Comparison of ENCODE assay signal across 8 cellular contexts in genomic region chr20:38434310-38434741, GRCh38. TPM values are rescaled to one million over a fixed set of nuclear protein-coding genes. Genes with fewer than 3 reads are reported as not detected.
DNase-seq lines count a peak whose midpoint lies in the region; ATAC-seq and TF ChIP-seq lines count a peak whose summit lies in the region.

No MANE protein-coding gene starts in this region.

- peaks cover 46 to 48% (median 47%) of the 10 kb centered on the region in 3 donors for H3K4me1 Mint-ChIP-seq in T-cell
- H3K4me1 Mint-ChIP-seq in chondrocyte (ENCODE audit: low read depth), result peaks cover 43% of the 10 kb centered on the region

- H3K27ac ChIP-seq in lower lobe of right lung (peak overlapping the region; percentile 87), thymus (ENCODE audit: low read depth) (peak overlapping the region; percentile 73)

- H3K36me3 ChIP-seq in lower lobe of right lung, result peaks cover 48% of the 10 kb centered on the region
- H3K36me3 ChIP-seq in thymus (ENCODE audit: control insufficient read depth, insufficient read depth), result peaks cover 31% of the 10 kb centered on the region

- DNase-seq in stimulated activated CD4-positive, alpha-beta T cell treated with anti-CD3 and anti-CD28 coated beads, Interleukin-12 subunit alpha, Interleukin-12 subunit beta, amount 100 ng/mL, for 4 hours, result peak; percentile 25
- DNase-seq in stimulated activated CD4-positive, alpha-beta T cell treated with anti-CD3 and anti-CD28 coated beads, Interleukin-2, amount 100 ng/mL, for 48 hours, result no peak
- DNase-seq in T-cell (peak in 15 of 34 experiments; percentile 1 to 44 (median 12)), chondrocyte (ENCODE audit: low spot score) (no peak), lower lobe of right lung (peak; percentile 52)

- peak overlapping the region; percentile 87 for H3K4me3 ChIP-seq in lower lobe of right lung
- H3K4me3 ChIP-seq in thymus (ENCODE audit: low read length), result peak overlapping the region; percentile 56

- H3K4me1 ChIP-seq in lower lobe of right lung (peaks cover 26% of the 10 kb centered on the region), thymus (ENCODE audit: control insufficient read depth, insufficient read depth, low read length) (no peaks in the 10 kb centered on the region)

- peak overlapping the region; percentile 89 to 95 (median 93) for H3K4me3 Mint-ChIP-seq in T-cell
- H3K4me3 Mint-ChIP-seq in chondrocyte (ENCODE audit: unreplicated experiment), result peak overlapping the region; percentile 94

- H3K27ac Mint-ChIP-seq in T-cell, result peak overlapping the region; percentile 89 to 95
- H3K27ac Mint-ChIP-seq in chondrocyte (ENCODE audit: unreplicated experiment), result peak overlapping the region; percentile 97

- 4% methylated on average over 16 of the region's 16 CpGs for WGBS in thymus

- H3K27me3 ChIP-seq in lower lobe of right lung (ENCODE audit: low read depth), result no peaks in the 10 kb centered on the region
- H3K27me3 ChIP-seq in thymus (ENCODE audit: control insufficient read depth, insufficient read depth), result no peaks in the 10 kb centered on the region

- POLR2A ChIA-PET in T-cell (lab: Charles Lee), result interaction anchor here in 1 of 2 donors (2.2 kb wide), 1 partner anchor 13 kb away, joined by 23 read pairs; no protein-coding TSS in a partner anchor

- H3K9me3 Mint-ChIP-seq in T-cell (no peaks in the 10 kb centered on the region), chondrocyte (ENCODE audit: low read depth) (peaks cover 2% of the 10 kb centered on the region)

- intact Hi-C loops in lower lobe of right lung (cut with DNase I), result no loop called here

- peak in 3 of 4 experiments; percentile 31 to 40 (median 31) for ATAC-seq in T-cell (replicated peaks in 1 of 4)
- peak; percentile 53 to 54 for ATAC-seq in lower lobe of right lung
- ATAC-seq in HG02763 (IDR thresholded peaks at IDR 0.05; ENCODE audit: unreplicated experiment), result no peak
- ATAC-seq in HG03095 (IDR thresholded peaks at IDR 0.05; ENCODE audit: unreplicated experiment), result no peak

- H3K9me3 ChIP-seq in lower lobe of right lung (no peaks in the 10 kb centered on the region), thymus (ENCODE audit: control insufficient read depth) (no peaks in the 10 kb centered on the region)

- H3K36me3 Mint-ChIP-seq in T-cell (peaks cover 34% of the 10 kb centered on the region), chondrocyte (ENCODE audit: low read depth) (peaks cover 27% of the 10 kb centered on the region)

- CTCF ChIA-PET in T-cell (lab: Charles Lee), result interaction anchor here (0.6 to 3.5 kb wide), 9 partner anchors 9 to 1918 kb away, joined by 3 to 72 read pairs (median 5); partner anchors contain the start of gene RALGAPB (in 1 of the 2)

- TF ChIP-seq CTCF in chondrocyte (IDR thresholded peaks at IDR 0.05), result no peak
- no peak for TF ChIP-seq CTCF in lower lobe of right lung (IDR thresholded peaks at IDR 0.05)

- H3K27me3 Mint-ChIP-seq in T-cell (peaks cover 0 to 6% of the 10 kb centered on the region in 2 donors), chondrocyte (ENCODE audit: low read depth) (no peaks in the 10 kb centered on the region)

RNA-seq across cellular contexts. Expression of gene SNHG17, which starts 0.8 kb away (rescaled TPM):
- 10 to 100 TPM; 46.7 to 77.9 (median 67.6) TPM for total RNA-seq in T-cell
- total RNA-seq in chondrocyte, result 20.8 to 24.1 TPM (median 23.6 TPM) in 3 replicates
- 17.9 TPM for total RNA-seq in lower lobe of right lung
- polyA plus RNA-seq in thymus, result 36.0 TPM

RNA-seq across cellular contexts. Expression of gene RALGAPB, which starts 38.3 kb away (rescaled TPM):
- total RNA-seq in T-cell, result 10 to 100 TPM; 42.7 to 50.1 (median 46.1) TPM
- total RNA-seq in chondrocyte, result 29.5 to 35.5 TPM (median 32.6 TPM) in 3 replicates
- total RNA-seq in lower lobe of right lung, result 35.7 TPM
- 15.2 TPM for polyA plus RNA-seq in thymus

Comparison
In these comparisons a context has a peak if more than half of its experiments do, and no peak if none do; other contexts are left out.
1. DNase-seq: peak in stimulated activated CD4-positive, alpha-beta T cell treated with anti-CD3 and anti-CD28 coated beads, Interleukin-12 subunit alpha, Interleukin-12 subunit beta, amount 100 ng/mL, for 4 hours (single experiment) and lower lobe of right lung (single experiment); none in stimulated activated CD4-positive, alpha-beta T cell treated with anti-CD3 and anti-CD28 coated beads, Interleukin-2, amount 100 ng/mL, for 48 hours (0 of 2) and chondrocyte (single experiment).
2. ATAC-seq: peak in T-cell (3 of 4) and lower lobe of right lung (2 of 2); none in HG02763 (single experiment) and HG03095 (single experiment).